In genomic region chr11:13965337-13965736, GRCh38 we compare ENCODE assay signal across 19 cellular contexts. TPM values are rescaled to one million over a fixed set of nuclear protein-coding genes. Genes with fewer than 3 reads are reported as not detected.
DNase-seq lines count a peak whose midpoint lies in the region; ATAC-seq and TF ChIP-seq lines count a peak whose summit lies in the region.
"Had no signal": no experiment of that assay in that cellular context is flagged by ENCODE, and none has a peak within 500 bp of the region (broad histone marks: within the 10 kb centered on the region; RNA-seq: fewer than 3 reads in every experiment).

No MANE protein-coding gene starts in this region.

- no peak overlapping the region for H4K8ac ChIP-seq in H9 (replicated peaks; ENCODE audit: insufficient read length, low read depth, low read length)

- H2BK15ac ChIP-seq in H9 (ENCODE audit: low read depth, low read length), result no peak overlapping the region

- H3K23me2 ChIP-seq in H9 (ENCODE audit: insufficient read length, low read depth, low read length, poor library complexity, severe bottlenecking), result peaks cover 24% of the 10 kb centered on the region

- H3K79me2 ChIP-seq in H9 (ENCODE audit: insufficient read depth, low read length), result no peaks in the 10 kb centered on the region

- no peak overlapping the region for H3K27ac ChIP-seq in H9 (ENCODE audit: insufficient read length, low read depth, low read length)
- no peak overlapping the region for H3K27ac ChIP-seq in rectal smooth muscle tissue (ENCODE audit: low read depth, low read length)
- H3K27ac ChIP-seq in spleen, result no peak overlapping the region
- H3K27ac ChIP-seq: BLaER1 treated with 17β-estradiol and CSF1 and Interleukin-3, amounts not matched to agents 10 nM and 100 nM; pancreas had no signal

- H3K9me3 Mint-ChIP-seq in H9, result no peaks in the 10 kb centered on the region
- H3K9me3 Mint-ChIP-seq in HFFc6, result no peaks in the 10 kb centered on the region

- H3K14ac ChIP-seq in H9 (ENCODE audit: insufficient read depth, low read length), result no peak overlapping the region

- H3K27me3 ChIP-seq in H9 (ENCODE audit: insufficient read depth, low read length) (peaks cover 48% of the 10 kb centered on the region), kidney epithelial cell (ENCODE audit: control insufficient read depth, insufficient read depth, low read length) (peaks cover 30% of the 10 kb centered on the region), rectal smooth muscle tissue (ENCODE audit: control insufficient read depth, insufficient read depth, low read length) (peaks cover 7% of the 10 kb centered on the region), spleen (replicated peaks in 1 of 7) (peaks cover 5 to 93% (median 53%) of the 10 kb centered on the region in 7 donors)

- H3K9ac ChIP-seq in H9 (ENCODE audit: extremely low read depth, insufficient read length, low read length), result no peak overlapping the region
- H3K9ac ChIP-seq in rectal smooth muscle tissue (ENCODE audit: low read length), result no peak overlapping the region
- H3K9ac ChIP-seq: BLaER1 treated with 17β-estradiol and CSF1 and Interleukin-3, amounts not matched to agents 10 nM and 100 nM had no signal

- H3K27ac Mint-ChIP-seq in H9, result no peak overlapping the region
- H3K27ac Mint-ChIP-seq in T-helper 17 cell, result no peak overlapping the region
- H3K27ac Mint-ChIP-seq in HFFc6, result no peak overlapping the region

- no peak overlapping the region for H3K4me2 ChIP-seq in H9 (ENCODE audit: insufficient read depth, insufficient read length, low read length)
- H3K4me2 ChIP-seq: BLaER1 treated with 17β-estradiol and CSF1 and Interleukin-3, amounts not matched to agents 10 nM and 100 nM had no signal

- H3K18ac ChIP-seq in H9 (ENCODE audit: insufficient read length, low read depth, low read length), result no peak overlapping the region

- no peaks in the 10 kb centered on the region for H4K20me1 ChIP-seq in H9 (ENCODE audit: control insufficient read depth, insufficient read depth, insufficient read length)
- H4K20me1 ChIP-seq: BLaER1 treated with 17β-estradiol and CSF1 and Interleukin-3, amounts not matched to agents 10 nM and 100 nM had no signal

- TF ChIP-seq CTCF in H9 (conservative IDR thresholded peaks at IDR 0.05), result no peak
- TF ChIP-seq CTCF in kidney epithelial cell (IDR thresholded peaks at IDR 0.05; ENCODE audit: insufficient read depth, low read length, poor library complexity, severe bottlenecking), result no peak
- no peak for TF ChIP-seq CTCF in HFFc6 (IDR thresholded peaks at IDR 0.05)
- no peak for TF ChIP-seq CTCF in spleen (IDR thresholded peaks at IDR 0.05 in 8 of 11, conservative IDR thresholded peaks at IDR 0.05 in 3 of 11)

- peaks cover 36 to 51% of the 10 kb centered on the region in 2 experiments for H3K4me1 Mint-ChIP-seq in H9
- peaks cover 16% of the 10 kb centered on the region for H3K4me1 Mint-ChIP-seq in T-helper 17 cell
- no peaks in the 10 kb centered on the region for H3K4me1 Mint-ChIP-seq in HFFc6 (ENCODE audit: low read depth)

- H3K4me1 ChIP-seq in H9 (ENCODE audit: insufficient read depth, low read length) (no peaks in the 10 kb centered on the region), rectal smooth muscle tissue (ENCODE audit: control insufficient read depth, insufficient read depth, low read length) (no peaks in the 10 kb centered on the region), spleen (peaks cover 4 to 31% (median 27%) of the 10 kb centered on the region in 6 donors)
- H3K4me1 ChIP-seq: BLaER1 treated with 17β-estradiol and CSF1 and Interleukin-3, amounts not matched to agents 10 nM and 100 nM had no signal

- H4K5ac ChIP-seq in H9 (ENCODE audit: insufficient read length, low read depth, low read length), result no peak overlapping the region

- no peak overlapping the region for H2BK12ac ChIP-seq in H9 (ENCODE audit: insufficient read length, low read depth, low read length)

- intact Hi-C loops in spleen (cut with DNase I; ENCODE audit: low total_unique reads), result no loop called here

- ATAC-seq in T-helper 17 cell (no peak), HG03521 (IDR thresholded peaks at IDR 0.05; ENCODE audit: unreplicated experiment) (no peak)

- no peaks in the 10 kb centered on the region for H3K9me3 ChIP-seq in H9 (ENCODE audit: control insufficient read depth, low read depth, low read length)
- no peaks in the 10 kb centered on the region for H3K9me3 ChIP-seq in T-helper 17 cell (ENCODE audit: control insufficient read depth, low read length, poor library complexity, severe bottlenecking)
- H3K9me3 ChIP-seq in spleen, result no peaks in the 10 kb centered on the region
- H3K9me3 ChIP-seq: MG63, pancreas had no signal

- no peak overlapping the region for H2BK120ac ChIP-seq in H9 (ENCODE audit: low read depth, low read length, poor library complexity, severe bottlenecking)

- no peaks in the 10 kb centered on the region; a peak in 1 of 7 replicates for H3K36me3 Mint-ChIP-seq in H9 (ENCODE audit: insufficient read depth in 1 of 3, low read depth in 3 of 3)
- peaks cover 7% of the 10 kb centered on the region for H3K36me3 Mint-ChIP-seq in T-helper 17 cell (ENCODE audit: low read depth)
- no peaks in the 10 kb centered on the region for H3K36me3 Mint-ChIP-seq in HFFc6 (ENCODE audit: low read depth)

- no CpG with 5 or more reads among the region's 5 CpGs for WGBS in H9 (ENCODE audit: extremely low coverage, insufficient read length, low lambda C conversion rate)
- WGBS in spleen, 5 donors, result 57 to 80% (median 69%) methylated on average over 5 of the region's 5 CpGs

- H3K4me3 Mint-ChIP-seq in H9, result peak overlapping the region in 1 of 2 experiments; percentile 41; a peak in 3 of 5 replicates
- H3K4me3 Mint-ChIP-seq in T-helper 17 cell, result peak overlapping the region; percentile 25
- H3K4me3 Mint-ChIP-seq in HFFc6, result no peak overlapping the region

- TF ChIP-seq POLR2A in spleen (IDR thresholded peaks at IDR 0.05), result no peak

- H4K91ac ChIP-seq in H9 (ENCODE audit: insufficient read length, low read depth, low read length), result no peak overlapping the region

- no peak overlapping the region for H3K23ac ChIP-seq in H9 (ENCODE audit: insufficient read length, low read depth, low read length)

- H3K4me3 ChIP-seq in kidney epithelial cell (ENCODE audit: low read depth, low read length) (peak overlapping the region; percentile 53), rectal smooth muscle tissue (ENCODE audit: low read length) (peak overlapping the region; percentile 71), spleen (peak overlapping the region in 1 of 8 donors; percentile 51)
- H3K4me3 ChIP-seq: BLaER1 treated with 17β-estradiol and CSF1 and Interleukin-3, amounts not matched to agents 10 nM and 100 nM; MG63 had no signal

- no peak overlapping the region for H2BK20ac ChIP-seq in H9 (ENCODE audit: low read depth, low read length, poor library complexity, severe bottlenecking)

- no peak overlapping the region for H3K56ac ChIP-seq in H9 (ENCODE audit: insufficient read length, low read depth, low read length)

- H2BK5ac ChIP-seq in H9 (ENCODE audit: insufficient read length, low read length), result no peak overlapping the region

- H3K27me3 Mint-ChIP-seq in H9 (ENCODE audit: low read depth) (peaks cover 77% of the 10 kb centered on the region), T-helper 17 cell (peaks cover 60% of the 10 kb centered on the region), HFFc6 (ENCODE audit: insufficient read depth) (peaks cover 30% of the 10 kb centered on the region)

- no peak overlapping the region for H2AK5ac ChIP-seq in H9 (ENCODE audit: insufficient read length, low read length)

- H3K36me3 ChIP-seq in kidney epithelial cell (ENCODE audit: control insufficient read depth, insufficient read depth, low read length), result no peaks in the 10 kb centered on the region
- H3K36me3 ChIP-seq in rectal smooth muscle tissue (ENCODE audit: control insufficient read depth, insufficient read depth, low read length), result no peaks in the 10 kb centered on the region
- H3K36me3 ChIP-seq in spleen, result no peaks in the 10 kb centered on the region
- H3K36me3 ChIP-seq: BLaER1 treated with 17β-estradiol and CSF1 and Interleukin-3, amounts not matched to agents 10 nM and 100 nM; MG63; pancreas had no signal

- DNase-seq in H9 (peak; percentile 34), T-helper 17 cell (no peak), kidney epithelial cell (ENCODE audit: low read depth) (no peak), HFFc6 (no peak), spleen (no peak)
- no peak for DNase-seq in activated CD4-positive, alpha-beta T cell treated with anti-CD3 and anti-CD28 coated beads for 48 hours
- DNase-seq: activated CD4-positive, alpha-beta T cell treated with anti-CD3 and anti-CD28 coated beads, Interleukin-2, amount 50 U/mL, for 1 hour; activated T-cell treated with anti-CD3 and anti-CD28 coated beads, Interleukin-2, amount 50 U/mL, for 48 hours; HCEC 1CT; MG63; NCI-H2107; NCI-H748 treated with DMSO at 0.1 percent for 48 hours; pancreas; Right ventricle myocardium superior; stimulated activated CD4-positive, alpha-beta T cell treated with anti-CD3 and anti-CD28 coated beads, Interleukin-12 subunit alpha, Interleukin-12 subunit beta, amount 100 ng/mL, for 4 hours; T-helper 9 cell had no signal

- no peak overlapping the region for H3T11ph ChIP-seq in H9 (ENCODE audit: low read length)

- no peak overlapping the region for H2AFZ ChIP-seq in H9 (ENCODE audit: low read length)

- H3K79me1 ChIP-seq in H9 (ENCODE audit: insufficient read depth, low read depth, low read length, poor library complexity, severe bottlenecking), result no peaks in the 10 kb centered on the region

- H3K4ac ChIP-seq in H9 (ENCODE audit: low read depth, low read length), result no peak overlapping the region

RNA-seq across cellular contexts. Expression of gene SPON1, which starts 2.8 kb away (rescaled TPM):
- total RNA-seq in H9 (2021) (0.20 and 0.22 TPM in 2 replicates), T-helper 17 cell (1 to 10 TPM; 4.8 to 7.3 TPM), kidney epithelial cell (3.2 and 3.7 TPM in 2 replicates), spleen (10 to 100 TPM in 5 of 7 donors, 1 to 10 TPM in 2; 5.5 to 99.2 (median 10.9) TPM)
- total RNA-seq in HFFc6 (2021; fragmentation: NEBNext Ultra II Directional; extraction: Animal tissue kit (Norgen Biotek cat#: 25700)), result not detected
- polyA plus RNA-seq in spleen, result 1 to 10 TPM in 2 of 3 donors, under 1 TPM in 1; 0.72 to 3.4 (median 2.4) TPM
